7 cellular contexts compared by ENCODE assay signal in genomic region chr1:40833979-40834378, GRCh38. TPM values are rescaled to one million over a fixed set of nuclear protein-coding genes. Genes with fewer than 3 reads are reported as not detected.
"Had no signal": no experiment of that assay in that cellular context is flagged by ENCODE, and none has a peak within 500 bp of the region (broad histone marks: within the 10 kb centered on the region; RNA-seq: fewer than 3 reads in every experiment).

No MANE protein-coding gene starts in this region.

- H2AFZ ChIP-seq: GM23248 had no signal

- H3K9me3 Mint-ChIP-seq: H9 had no signal

- ATAC-seq: K562 had no signal

- H3K4me3 ChIP-seq: GM23248, K562 had no signal

- H3K4me3 Mint-ChIP-seq: H9 had no signal

- H3K27ac ChIP-seq: GM23248 had no signal

- H3K27ac Mint-ChIP-seq: H9 had no signal

- DNase-seq: GM23248, GOT3, H9, HCEC 1CT, IMR-90 had no signal

- H3K9ac ChIP-seq: GM23248 had no signal

RNA-seq across cellular contexts. Expression of gene CITED4, which starts 28.2 kb away (rescaled TPM):
- total RNA-seq: GM23248 had no signal
- polyA plus RNA-seq: GM23248 had no signal

RNA-seq across cellular contexts. Expression of gene KCNQ4, which starts 50.4 kb away (rescaled TPM):
- total RNA-seq: GM23248, H4, IMR-90 had no signal
- polyA plus RNA-seq: GM23248 had no signal
